In genomic region chr2:68185541-68186164, GRCh38 we compare ENCODE assay signal across 1 cellular context.
TF ChIP-seq lines count a peak whose summit lies in the region.

No MANE protein-coding gene starts in this region.

TF ChIP-seq in K562, 482 proteins besides CTCF, POLR2A, EP300 and RAD21 (continued from another document):
- TF ChIP-seq CTCFL (IDR thresholded peaks at IDR 0.05; ENCODE audit: borderline replicate concordance, insufficient read depth, low read depth, low read length, poor library complexity, severe bottlenecking) (peak; percentile 57), C11orf30 (IDR thresholded peaks at IDR 0.05; ENCODE audit: low read depth) (no peak), ETV1 (tag; conservative IDR thresholded peaks at IDR 0.05; ENCODE audit: low read depth) (0 out of 2 replicates have a peak, but pooled peaks have one; percentile 7), CXXC5 (CRISPR knock-in tag; IDR thresholded peaks at IDR 0.05) (0 out of 2 replicates have a peak, but pooled peaks have one; percentile 12), RB1 (IDR thresholded peaks at IDR 0.05; ENCODE audit: low read depth) (0 out of 2 replicates have a peak, but pooled peaks have one; percentile 31), XRCC5 (IDR thresholded peaks at IDR 0.05; ENCODE audit: low read depth, low read length) (peak; percentile 63; the same call in 1 of the 2 replicates), SAFB2 (IDR thresholded peaks at IDR 0.05; ENCODE audit: borderline replicate concordance, low read depth, low read length, severe bottlenecking) (no peak), SMC3 (conservative IDR thresholded peaks at IDR 0.05; ENCODE audit: insufficient read depth, low read depth, low read length) (peak; percentile 29; the same call in 1 of the 2 replicates), ZNF445 (CRISPR knock-in tag; IDR thresholded peaks at IDR 0.05; ENCODE audit: low read depth) (no peak), KDM5B (IDR thresholded peaks at IDR 0.05; ENCODE audit: insufficient replicate concordance, low read depth, low read length) (no peak), DEAF1 (CRISPR knock-in tag; IDR thresholded peaks at IDR 0.05) (peak; percentile 29; the same call in 1 of the 2 replicates), NR4A1 (CRISPR knock-in tag; IDR thresholded peaks at IDR 0.05) (no peak), NR4A1 (tag; IDR thresholded peaks at IDR 0.05) (no peak), FOS (IDR thresholded peaks at IDR 0.05; ENCODE audit: extremely low read depth, insufficient read length) (no peak), RBM14 (IDR thresholded peaks at IDR 0.05; ENCODE audit: borderline replicate concordance, insufficient read depth, low read depth, low read length) (no peak), GTF2A2 (tag; IDR thresholded peaks at IDR 0.05) (no peak)
